8 cellular contexts compared by ENCODE assay signal in the genomic region with DNA sequence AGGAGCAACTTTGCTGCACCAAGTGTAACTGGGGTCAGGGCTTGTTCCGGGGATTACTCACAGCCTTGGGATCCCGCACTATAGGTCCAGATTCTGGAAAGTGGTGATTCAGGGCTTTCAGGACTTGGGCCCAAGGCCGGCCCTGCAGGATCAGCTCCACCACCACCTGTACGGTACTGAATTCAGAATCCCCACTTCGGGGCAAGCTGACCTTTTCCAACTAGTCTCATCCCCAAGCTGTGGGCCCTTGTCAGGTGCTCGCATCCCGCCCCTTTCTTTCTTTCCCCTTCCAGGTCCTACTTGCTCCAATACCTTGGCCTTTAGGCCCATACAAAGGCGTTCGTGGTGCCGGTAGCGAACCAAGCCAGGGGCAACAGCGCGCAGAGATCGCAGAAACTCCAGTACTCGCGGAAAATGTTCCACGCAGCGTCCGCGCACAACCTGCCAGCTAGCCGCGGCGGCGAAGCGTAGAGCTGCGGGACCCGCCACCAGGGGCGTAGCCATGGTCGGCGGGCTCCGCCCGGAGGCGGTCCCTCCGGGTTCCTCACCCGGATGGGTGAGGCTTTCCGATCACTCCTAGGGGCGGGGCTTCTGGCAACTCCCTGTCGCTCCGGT. TPM values are rescaled to one million over a fixed set of nuclear protein-coding genes. Genes with fewer than 3 reads are reported as not detected.
DNase-seq lines count a peak whose midpoint lies in the region; ATAC-seq and TF ChIP-seq lines count a peak whose summit lies in the region.

No MANE protein-coding gene starts in this region.

- DNase-seq in MV-4-11 (lab: John Stamatoyannopoulos, UW) (peak; percentile 96), T follicular helper cell (ENCODE audit: low read depth) (peak; percentile 90), ascending aorta (ENCODE audit: low spot score in 2 of 2) (peak in 1 of 2 donors; percentile 94), hepatic stellate cell (ENCODE audit: low spot score) (peak; percentile 97), retina (peak; percentile 99), Ammon's horn (ENCODE audit: low spot score) (no peak)

- intact Hi-C loops in ascending aorta (cut with DNase I), result loop anchor here (1.0 to 5.0 kb wide), 11 partner anchors 10 to 940 kb away; a partner anchor contains a TSS

- H3K9me3 ChIP-seq in ascending aorta, result no peaks in the 10 kb centered on the region

- H3K4me1 ChIP-seq in ascending aorta, result peaks cover 15 to 32% of the 10 kb centered on the region in 2 donors

- peak overlapping the region; percentile 94 to 99 for H3K27ac ChIP-seq in ascending aorta

- H3K27me3 ChIP-seq in ascending aorta, result no peaks in the 10 kb centered on the region

- peaks cover 26 to 41% of the 10 kb centered on the region in 2 donors for H3K36me3 ChIP-seq in ascending aorta

- ATAC-seq in HG02571 (IDR thresholded peaks at IDR 0.05; ENCODE audit: unreplicated experiment), result peak; percentile 69

- TF ChIP-seq CTCF in GM12874 (IDR thresholded peaks at IDR 0.05; ENCODE audit: insufficient read depth, low read depth, low read length) (peak; percentile 54), ascending aorta (IDR thresholded peaks at IDR 0.05) (peak; percentile 54 to 67 (median 56))

- peak overlapping the region; percentile 81 to 95 for H3K4me3 ChIP-seq in ascending aorta

RNA-seq across cellular contexts. Expression of a gene that starts 0.5 kb away (rescaled TPM):
- 70.0 TPM for total RNA-seq in ascending aorta

RNA-seq across cellular contexts. Expression of a gene that starts 9.2 kb away (rescaled TPM):
- total RNA-seq in ascending aorta, result 37.5 TPM

RNA-seq across cellular contexts. Expression of a gene that starts 9.8 kb away (rescaled TPM):
- 72.8 TPM for total RNA-seq in ascending aorta

RNA-seq across cellular contexts. Expression of a gene that starts 21.0 kb away (rescaled TPM):
- 1.7 TPM for total RNA-seq in ascending aorta

RNA-seq across cellular contexts. Expression of a gene that starts 26.1 kb away (rescaled TPM):
- 58.8 TPM for total RNA-seq in ascending aorta
